1 cellular context compared by ENCODE assay signal in the genomic region with DNA sequence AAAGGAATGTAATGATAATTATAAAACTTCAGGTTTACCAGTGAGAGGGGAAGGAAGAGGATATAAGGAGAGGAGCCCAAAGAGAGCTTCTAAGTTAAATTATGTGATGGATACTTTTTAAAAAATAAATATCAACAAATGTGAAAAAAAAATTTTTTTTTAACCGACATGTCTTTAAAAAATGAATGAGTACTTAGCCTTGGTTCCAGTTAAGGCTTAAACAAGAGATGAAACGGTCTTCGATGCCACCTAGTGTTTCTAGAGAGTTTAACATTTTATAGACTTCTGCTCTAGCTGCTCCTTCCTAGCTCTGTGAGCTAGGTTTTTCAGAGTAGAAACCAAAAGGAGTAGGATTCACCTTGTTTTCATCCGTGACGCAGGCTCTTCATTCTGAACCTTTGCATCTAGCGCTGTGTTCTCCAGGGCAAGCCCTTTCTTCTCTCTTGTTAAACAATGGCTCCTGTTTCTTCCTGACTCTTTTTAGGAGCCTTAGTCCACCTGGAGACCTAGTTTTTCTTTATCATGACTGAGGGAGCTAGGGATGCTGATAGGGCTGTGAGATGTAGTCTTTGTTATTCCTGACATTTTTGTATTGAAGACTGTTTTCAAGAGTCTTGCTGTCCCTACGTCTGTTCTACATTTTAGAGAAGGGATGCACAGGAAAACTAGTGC.
TF ChIP-seq lines count a peak whose summit lies in the region.

No MANE protein-coding gene starts in this region.

TF ChIP-seq in H1, 55 proteins besides CTCF, POLR2A, EP300 and RAD21:
- no peak for TF ChIP-seq NANOG (IDR thresholded peaks at IDR 0.05; ENCODE audit: insufficient read depth, low read depth, low read length, poor library complexity, severe bottlenecking)
- TF ChIP-seq KDM4A (IDR thresholded peaks at IDR 0.05; ENCODE audit: low read depth, low read length, severe bottlenecking): no peak
- TF ChIP-seq CREB1 (IDR thresholded peaks at IDR 0.05): no peak
- TF ChIP-seq, protein P1, sequence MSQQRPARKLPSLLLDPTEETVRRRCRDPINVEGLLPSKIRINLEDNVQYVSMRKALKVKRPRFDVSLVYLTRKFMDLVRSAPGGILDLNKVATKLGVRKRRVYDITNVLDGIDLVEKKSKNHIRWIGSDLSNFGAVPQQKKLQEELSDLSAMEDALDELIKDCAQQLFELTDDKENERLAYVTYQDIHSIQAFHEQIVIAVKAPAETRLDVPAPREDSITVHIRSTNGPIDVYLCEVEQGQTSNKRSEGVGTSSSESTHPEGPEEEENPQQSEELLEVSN (IDR thresholded peaks at IDR 0.05): no peak
- TF ChIP-seq TEAD4 (IDR thresholded peaks at IDR 0.05; ENCODE audit: low read depth, low read length): no peak
- no peak for TF ChIP-seq ATF2 (IDR thresholded peaks at IDR 0.05; ENCODE audit: low read length)
- no peak for TF ChIP-seq MAX (IDR thresholded peaks at IDR 0.05)
- no peak for TF ChIP-seq CBX5 (IDR thresholded peaks at IDR 0.05; ENCODE audit: low read depth, low read length)
- no peak for TF ChIP-seq PHF8 (conservative IDR thresholded peaks at IDR 0.05; ENCODE audit: low read depth, low read length)
- TF ChIP-seq, protein P2, sequence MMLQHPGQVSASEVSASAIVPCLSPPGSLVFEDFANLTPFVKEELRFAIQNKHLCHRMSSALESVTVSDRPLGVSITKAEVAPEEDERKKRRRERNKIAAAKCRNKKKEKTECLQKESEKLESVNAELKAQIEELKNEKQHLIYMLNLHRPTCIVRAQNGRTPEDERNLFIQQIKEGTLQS (IDR thresholded peaks at IDR 0.05; ENCODE audit: insufficient read depth, low read depth, low read length): no peak
- TF ChIP-seq EZH2 (IDR thresholded peaks at IDR 0.05; ENCODE audit: low read depth, low read length, severe bottlenecking): no peak
- no peak for TF ChIP-seq JUN (IDR thresholded peaks at IDR 0.05; ENCODE audit: low read depth, low read length)
- no peak for TF ChIP-seq POU5F1 (IDR thresholded peaks at IDR 0.05; ENCODE audit: low read depth, low read length)
- TF ChIP-seq SIX5 (IDR thresholded peaks at IDR 0.05; ENCODE audit: low read depth, low read length): no peak
- TF ChIP-seq SIN3A (conservative IDR thresholded peaks at IDR 0.05 in 1 of 2, IDR thresholded peaks at IDR 0.05 in 1 of 2; ENCODE audit: low read depth in 1 of 2, low read length in 2 of 2): no peak
- TF ChIP-seq RXRA (IDR thresholded peaks at IDR 0.05; ENCODE audit: insufficient read depth, low read depth, low read length): no peak
- TF ChIP-seq POLR2AphosphoS5 (IDR thresholded peaks at IDR 0.05; ENCODE audit: low read depth, low read length): no peak
- TF ChIP-seq EGR1 (IDR thresholded peaks at IDR 0.05; ENCODE audit: borderline replicate concordance, low read depth, low read length): no peak
